In genomic region chr17:58341136-58341860, GRCh38 we compare ENCODE assay signal across 8 cellular contexts. TPM values are rescaled to one million over a fixed set of nuclear protein-coding genes. Genes with fewer than 3 reads are reported as not detected.
DNase-seq lines count a peak whose midpoint lies in the region; ATAC-seq and TF ChIP-seq lines count a peak whose summit lies in the region.
"Not testable (repeated sequence)": the region's sequence is repeated elsewhere in the genome, so short reads cannot be mapped to it uniquely, and the experiment has no call there.

No MANE protein-coding gene starts in this region.

- H3K9me3 ChIP-seq in CD4-positive, alpha-beta memory T cell (ENCODE audit: control insufficient read depth in 1 of 2, low read length in 2 of 2); colonic mucosa; neutrophil; thymus (ENCODE audit: control insufficient read depth): not testable (repeated sequence)

- peaks cover 93% of the 10 kb centered on the region for H3K4me1 ChIP-seq in CD4-positive, alpha-beta memory T cell (ENCODE audit: insufficient read depth, low read length)
- H3K4me1 ChIP-seq in KMS-11 (ENCODE audit: low read depth, poor library complexity, severe bottlenecking) (peaks cover 88% of the 10 kb centered on the region), neutrophil (ENCODE audit: control insufficient read depth in 1 of 2, insufficient read depth in 1 of 2, low read depth in 1 of 2, low read length in 1 of 2) (peaks cover 94 to 100% of the 10 kb centered on the region in 2 experiments), thymus (ENCODE audit: control insufficient read depth, insufficient read depth, low read length) (peaks cover 39% of the 10 kb centered on the region)
- H3K4me1 ChIP-seq in colonic mucosa: not testable (repeated sequence)

- peaks cover 11% of the 10 kb centered on the region for H3K36me3 ChIP-seq in CD4-positive, alpha-beta memory T cell (ENCODE audit: insufficient read depth, low read length)
- H3K36me3 ChIP-seq in KMS-11 (ENCODE audit: insufficient read depth); colonic mucosa: not testable (repeated sequence)
- H3K36me3 ChIP-seq in neutrophil (peaks cover 35% of the 10 kb centered on the region), thymus (ENCODE audit: control insufficient read depth, insufficient read depth) (peaks cover 13% of the 10 kb centered on the region)

- H3K27ac ChIP-seq in CD4-positive, alpha-beta memory T cell (ENCODE audit: low read depth, low read length): peak overlapping the region; percentile 97
- H3K27ac ChIP-seq in KMS-11 (peak overlapping the region; percentile 96), colonic mucosa (peak overlapping the region; percentile 44), neutrophil (peak overlapping the region; percentile 100), thymus (ENCODE audit: low read depth) (peak overlapping the region; percentile 60)

- intact Hi-C loops in CD4-positive, alpha-beta memory T cell (cut with micrococcal nuclease); activated CD8-positive, alpha-beta T cell treated with anti-CD3 and anti-CD28 coated beads for 36 hours (cut with micrococcal nuclease); colonic mucosa (cut with DNase I): not testable (repeated sequence)
- intact Hi-C loops in activated naive CD4-positive, alpha-beta T cell treated with anti-CD3 and anti-CD28 coated beads for 36 hours (cut with micrococcal nuclease): loop anchor here (5.0 kb wide), 1 partner anchor 259 kb away; the partner anchor contains the start of gene DYNLL2

- not testable (repeated sequence) for ATAC-seq in T-cell (replicated peaks in 1 of 4); activated CD8-positive, alpha-beta T cell treated with anti-CD3 and anti-CD28 coated beads for 36 hours

- POLR2A ChIA-PET in CD4-positive, alpha-beta memory T cell (lab: Charles Lee; ENCODE audit: partially characterized antibody): interaction anchor here (1.1 to 34.1 kb wide), 4 partner anchors 2 to 76 kb away, joined by 3 to 3924 read pairs (median 1964); partner anchors contain the start of genes RNF43, SUPT4H1 and TSPOAP1
- POLR2A ChIA-PET in T-cell (lab: Charles Lee): interaction anchor here (0.7 to 1.2 kb wide), 4 partner anchors 9 to 121 kb away, joined by 3 to 8 read pairs (median 4); no protein-coding TSS in a partner anchor
- POLR2A ChIA-PET in activated CD8-positive, alpha-beta T cell treated with anti-CD3 and anti-CD28 coated beads for 36 hours (lab: Charles Lee): interaction anchor here (1.4 to 18.6 kb wide), 7 partner anchors 14 to 335 kb away, joined by 3 to 1558 read pairs (median 4); partner anchors contain the start of genes RNF43, SUPT4H1 and TSPOAP1

- not testable (repeated sequence) for H2AFZ ChIP-seq in KMS-11 (ENCODE audit: low read depth)

- not testable (repeated sequence) for H4K20me1 ChIP-seq in KMS-11 (ENCODE audit: insufficient read depth)

- peaks cover 78% of the 10 kb centered on the region for H3K79me2 ChIP-seq in KMS-11 (ENCODE audit: insufficient read depth, low read depth)

- H3K4me2 ChIP-seq in KMS-11: peak overlapping the region; percentile 95

- peaks cover 49 to 100% (median 70%) of the 10 kb centered on the region in 4 donors for H3K4me1 Mint-ChIP-seq in CD4-positive, alpha-beta memory T cell
- H3K4me1 Mint-ChIP-seq in T-cell: peaks cover 86 to 98% (median 96%) of the 10 kb centered on the region in 3 donors
- peaks cover 24% of the 10 kb centered on the region for H3K4me1 Mint-ChIP-seq in activated CD8-positive, alpha-beta T cell treated with anti-CD3 and anti-CD28 coated beads for 36 hours (ENCODE audit: low read depth)
- peaks cover 36% of the 10 kb centered on the region for H3K4me1 Mint-ChIP-seq in activated naive CD4-positive, alpha-beta T cell treated with anti-CD3 and anti-CD28 coated beads for 36 hours (ENCODE audit: low read depth)

- H3K36me3 Mint-ChIP-seq in CD4-positive, alpha-beta memory T cell: peaks cover 18 to 52% of the 10 kb centered on the region in 2 donors
- peaks cover 21% of the 10 kb centered on the region for H3K36me3 Mint-ChIP-seq in T-cell
- H3K36me3 Mint-ChIP-seq in activated CD8-positive, alpha-beta T cell treated with anti-CD3 and anti-CD28 coated beads for 36 hours (ENCODE audit: low read depth): peaks cover 87% of the 10 kb centered on the region
- peaks cover 71% of the 10 kb centered on the region for H3K36me3 Mint-ChIP-seq in activated naive CD4-positive, alpha-beta T cell treated with anti-CD3 and anti-CD28 coated beads for 36 hours (ENCODE audit: low read depth)

- peak overlapping the region; percentile 38 to 99 for H3K4me3 ChIP-seq in CD4-positive, alpha-beta memory T cell (ENCODE audit: low read length in 2 of 2)
- not testable (repeated sequence) for H3K4me3 ChIP-seq in KMS-11 (IDR thresholded peaks at IDR 0.05; ENCODE audit: insufficient read depth, low read depth, low read length); colonic mucosa; neutrophil (ENCODE audit: low read depth in 1 of 2, low read length in 1 of 2); thymus (ENCODE audit: low read length)

- H3K27me3 ChIP-seq in CD4-positive, alpha-beta memory T cell (ENCODE audit: insufficient read depth, low read length); KMS-11 (ENCODE audit: insufficient read depth, low read depth); colonic mucosa; neutrophil; thymus (ENCODE audit: control insufficient read depth, insufficient read depth): not testable (repeated sequence)

- peak overlapping the region; percentile 86 to 99 (median 93) for H3K4me3 Mint-ChIP-seq in CD4-positive, alpha-beta memory T cell
- H3K4me3 Mint-ChIP-seq in T-cell: peak overlapping the region; percentile 84 to 100 (median 100)
- H3K4me3 Mint-ChIP-seq in activated CD8-positive, alpha-beta T cell treated with anti-CD3 and anti-CD28 coated beads for 36 hours: peak overlapping the region; percentile 81
- peak overlapping the region; percentile 92 for H3K4me3 Mint-ChIP-seq in activated naive CD4-positive, alpha-beta T cell treated with anti-CD3 and anti-CD28 coated beads for 36 hours

- 95% methylated on average over 11 of the region's 11 CpGs for WGBS in thymus

- CTCF ChIA-PET in CD4-positive, alpha-beta memory T cell (lab: Charles Lee; ENCODE audit: partially characterized antibody): interaction anchor here (1.0 to 13.8 kb wide), 6 partner anchors 7 to 147 kb away, joined by 3 to 510 read pairs (median 30); partner anchors contain the start of genes HSF5 and RNF43
- CTCF ChIA-PET in T-cell (lab: Charles Lee): interaction anchor here (0.7 to 9.6 kb wide), 4 partner anchors 11 to 109 kb away, joined by 3 to 191 read pairs (median 4); partner anchors contain the start of gene SUPT4H1 (in 1 of the 2)
- CTCF ChIA-PET in activated CD8-positive, alpha-beta T cell treated with anti-CD3 and anti-CD28 coated beads for 36 hours (lab: Charles Lee): interaction anchor here (1.1 to 7.9 kb wide), 6 partner anchors 9 to 23 kb away, joined by 3 to 161 read pairs (median 50); partner anchors contain the start of gene SUPT4H1
- CTCF ChIA-PET in activated naive CD4-positive, alpha-beta T cell treated with anti-CD3 and anti-CD28 coated beads for 36 hours (lab: Charles Lee): interaction anchor here (0.7 to 7.2 kb wide), 4 partner anchors 8 to 76 kb away, joined by 3 to 108 read pairs (median 12); partner anchors contain the start of genes RNF43 and SUPT4H1

- not testable (repeated sequence) for TF ChIP-seq CTCF in KMS-11 (conservative IDR thresholded peaks at IDR 0.05; ENCODE audit: low read depth, low read length); activated CD8-positive, alpha-beta T cell treated with anti-CD3 and anti-CD28 coated beads for 36 hours (IDR thresholded peaks at IDR 0.05); colonic mucosa (IDR thresholded peaks at IDR 0.05); neutrophil (IDR thresholded peaks at IDR 0.05)

- not testable (repeated sequence) for H3K27me3 Mint-ChIP-seq in CD4-positive, alpha-beta memory T cell; T-cell; activated CD8-positive, alpha-beta T cell treated with anti-CD3 and anti-CD28 coated beads for 36 hours; activated naive CD4-positive, alpha-beta T cell treated with anti-CD3 and anti-CD28 coated beads for 36 hours (ENCODE audit: low read depth)

- peak overlapping the region; percentile 94 to 99 (median 97) for H3K27ac Mint-ChIP-seq in CD4-positive, alpha-beta memory T cell
- H3K27ac Mint-ChIP-seq in T-cell: peak overlapping the region; percentile 98 to 99
- H3K27ac Mint-ChIP-seq in activated CD8-positive, alpha-beta T cell treated with anti-CD3 and anti-CD28 coated beads for 36 hours: peak overlapping the region; percentile 96
- H3K27ac Mint-ChIP-seq in activated naive CD4-positive, alpha-beta T cell treated with anti-CD3 and anti-CD28 coated beads for 36 hours: peak overlapping the region; percentile 99

- H3K9me3 Mint-ChIP-seq in CD4-positive, alpha-beta memory T cell; T-cell; activated CD8-positive, alpha-beta T cell treated with anti-CD3 and anti-CD28 coated beads for 36 hours; activated naive CD4-positive, alpha-beta T cell treated with anti-CD3 and anti-CD28 coated beads for 36 hours: not testable (repeated sequence)

- peak in 1 of 5 donors; percentile 16 for DNase-seq in CD4-positive, alpha-beta memory T cell
- DNase-seq in T-cell; activated CD8-positive, alpha-beta T cell treated with anti-CD3 and anti-CD28 coated beads for 36 hours; activated naive CD4-positive, alpha-beta T cell treated with anti-CD3 and anti-CD28 coated beads for 36 hours; colonic mucosa: not testable (repeated sequence)

- not testable (repeated sequence) for H3K9ac ChIP-seq in KMS-11; colonic mucosa (ENCODE audit: low read depth in 2 of 2, low read length in 2 of 2)

RNA-seq across cellular contexts. Expression of gene SUPT4H1, which starts 10.7 kb away (rescaled TPM):
- total RNA-seq in CD4-positive, alpha-beta memory T cell: 10 to 100 TPM; 61.4 to 75.2 TPM
- 100 to 1,000 TPM in 1 of 2 donors, 10 to 100 TPM in 1; 94.4 to 120 TPM for polyA plus RNA-seq in CD4-positive, alpha-beta memory T cell
- total RNA-seq in T-cell (10 to 100 TPM; 40.5 to 77.3 (median 63.2) TPM), colonic mucosa (10 to 100 TPM; 68.7 to 75.3 TPM)
- 100 to 1,000 TPM; 104 to 110 TPM for total RNA-seq in activated CD8-positive, alpha-beta T cell treated with anti-CD3 and anti-CD28 coated beads for 36 hours
- total RNA-seq in activated naive CD4-positive, alpha-beta T cell treated with anti-CD3 and anti-CD28 coated beads for 36 hours: 10 to 100 TPM; 76.6 to 76.9 TPM
- polyA plus RNA-seq in thymus: 103 TPM

RNA-seq across cellular contexts. Expression of gene TSPOAP1, which starts 12.7 kb away (rescaled TPM):
- total RNA-seq in CD4-positive, alpha-beta memory T cell: 10 to 100 TPM; 15.8 to 19.1 TPM
- under 1 TPM in 1 of 2 donors, not detected in 1; 0.80 TPM for polyA plus RNA-seq in CD4-positive, alpha-beta memory T cell
- total RNA-seq in T-cell: 10 to 100 TPM; 15.6 to 62.7 (median 19.9) TPM
- 10 to 100 TPM; 21.1 to 24.1 TPM for total RNA-seq in activated CD8-positive, alpha-beta T cell treated with anti-CD3 and anti-CD28 coated beads for 36 hours
- total RNA-seq in activated naive CD4-positive, alpha-beta T cell treated with anti-CD3 and anti-CD28 coated beads for 36 hours: 10 to 100 TPM; 18.5 to 20.0 TPM
- total RNA-seq in colonic mucosa: 1 to 10 TPM; 3.7 to 5.4 TPM
- polyA plus RNA-seq in thymus: 45.2 TPM

Comparison
In these comparisons a context has a peak if more than half of its experiments do, and no peak if none do; other contexts are left out.
1. H3K27ac ChIP-seq: peak in every context shown above with its lines; median percentile 100 in neutrophil; 97 in CD4-positive, alpha-beta memory T cell; 96 in KMS-11; 60 in thymus; 44 in colonic mucosa.